Comparison of ENCODE assay signal across 17 cellular contexts in genomic region chr16:20260215-20261009, GRCh38.
DNase-seq lines count a peak whose midpoint lies in the region; ATAC-seq, FAIRE-seq and TF ChIP-seq lines count a peak whose summit lies in the region.
"Had no signal": no experiment of that assay in that cellular context is flagged by ENCODE, and none has a peak within 500 bp of the region (broad histone marks: within the 10 kb centered on the region; RNA-seq: fewer than 3 reads in every experiment).

No MANE protein-coding gene starts in this region.

- no peak overlapping the region for H2BK5ac ChIP-seq in H9 (ENCODE audit: insufficient read length, low read length)

- DNase-seq in NCI-H82 (lab: John Stamatoyannopoulos, UW) (peak; percentile 61), NCI-H82 treated with DMSO at 0.1 percent for 48 hours (lab: John Stamatoyannopoulos, UW; ENCODE audit: unreplicated experiment) (no peak), H9 (no peak), GM12878 (ENCODE audit: low read depth, low spot score) (no peak), retina (no peak), COLO829 (ENCODE audit: low spot score) (no peak)
- DNase-seq: 8988T; Calu3; CD4-positive, CD25-positive, alpha-beta regulatory T cell; DMS 273 treated with DMSO at 0.1 percent for 48 hours; KG1 had no signal

- H3T11ph ChIP-seq in H9 (ENCODE audit: low read length), result no peak overlapping the region

- H4K20me1 ChIP-seq in H9 (ENCODE audit: control insufficient read depth, insufficient read depth, insufficient read length) (no peaks in the 10 kb centered on the region), GM12878 (ENCODE audit: control insufficient read depth, insufficient read depth) (no peaks in the 10 kb centered on the region)
- H4K20me1 ChIP-seq: BLaER1 had no signal

- TF ChIP-seq CTCF in H9 (conservative IDR thresholded peaks at IDR 0.05), result peak; percentile 37; the same call in 2 of the 3 replicates
- TF ChIP-seq CTCF in GM12878 (IDR thresholded peaks at IDR 0.05 in 2 of 3, conservative IDR thresholded peaks at IDR 0.05 in 1 of 3; ENCODE audit: control insufficient read depth in 2 of 3, extremely low read depth in 1 of 3, insufficient read depth in 1 of 3, low read depth in 3 of 3, low read length in 3 of 3), result no peak

- no peak overlapping the region for H2AFZ ChIP-seq in H9 (ENCODE audit: low read length)
- no peak overlapping the region for H2AFZ ChIP-seq in GM12878 (ENCODE audit: control insufficient read depth, low read depth, low read length)

- WGBS in H9 (ENCODE audit: extremely low coverage, insufficient read length, low lambda C conversion rate), result no CpG with 5 or more reads among the region's 11 CpGs
- 56% methylated on average over 11 of the region's 11 CpGs for WGBS in GM12878 (ENCODE audit: insufficient coverage, insufficient replicate concordance, low lambda C conversion rate, missing lambda C conversion rate)

- no peak for TF ChIP-seq EP300 in GM12878 (IDR thresholded peaks at IDR 0.05; ENCODE audit: borderline replicate concordance in 1 of 2, control insufficient read depth in 1 of 2, low read depth in 2 of 2, low read length in 2 of 2)

- no peak overlapping the region for H4K91ac ChIP-seq in H9 (ENCODE audit: insufficient read length, low read depth, low read length)

- H3K4me3 ChIP-seq in GM12878, result no peak overlapping the region
- H3K4me3 ChIP-seq: BLaER1 had no signal

- no peaks in the 10 kb centered on the region for H3K23me2 ChIP-seq in H9 (ENCODE audit: insufficient read length, low read depth, low read length, poor library complexity, severe bottlenecking)

- no peak for FAIRE-seq in GM12878 (lab: Jason Lieb, UNC)
- FAIRE-seq: GM12891, GM19239, H54 had no signal

- ATAC-seq in GM12878, result peak; percentile 88
- no peak for ATAC-seq in GM18505 (IDR thresholded peaks at IDR 0.05; ENCODE audit: unreplicated experiment)

- CTCF ChIA-PET in GM12878 (lab: Yijun Ruan, JAX), result no interaction called here

- no peaks in the 10 kb centered on the region for H3K27me3 ChIP-seq in H9 (ENCODE audit: insufficient read depth, low read length)
- H3K27me3 ChIP-seq in GM12878 (replicated peaks in 1 of 2; ENCODE audit: control insufficient read depth in 2 of 2, insufficient read depth in 2 of 2, low read length in 1 of 2), result no peaks in the 10 kb centered on the region
- H3K27me3 ChIP-seq: BLaER1 had no signal

- H3K36me3 ChIP-seq in GM12878 (ENCODE audit: control insufficient read depth in 2 of 2, insufficient read depth in 2 of 2, low read length in 1 of 2), result no peaks in the 10 kb centered on the region
- H3K36me3 ChIP-seq: BLaER1 had no signal

- H3K9me3 ChIP-seq in H9 (ENCODE audit: control insufficient read depth, low read depth, low read length) (no peaks in the 10 kb centered on the region), GM12878 (replicated peaks; ENCODE audit: control insufficient read depth, insufficient read depth, low read length) (no peaks in the 10 kb centered on the region; the same call in 2 of the 3 replicates)

- peaks cover 29 to 37% of the 10 kb centered on the region in 2 experiments for H3K4me1 Mint-ChIP-seq in H9
- H3K4me1 Mint-ChIP-seq: CD4-positive, CD25-positive, alpha-beta regulatory T cell; IgD-negative memory B cell had no signal

- peaks cover 3 to 6% (median 5%) of the 10 kb centered on the region in 3 experiments; a peak in 6 of 7 replicates for H3K36me3 Mint-ChIP-seq in H9 (ENCODE audit: insufficient read depth in 1 of 3, low read depth in 3 of 3)
- H3K36me3 Mint-ChIP-seq: CD4-positive, CD25-positive, alpha-beta regulatory T cell; IgD-negative memory B cell had no signal

- SMC1A ChIA-PET in GM12878 (lab: Charles Lee; ENCODE audit: uncharacterized antibody, unreplicated experiment), result no interaction called here

- H3K18ac ChIP-seq in H9 (ENCODE audit: insufficient read length, low read depth, low read length), result no peak overlapping the region

- H3K79me2 ChIP-seq in H9 (ENCODE audit: insufficient read depth, low read length) (no peaks in the 10 kb centered on the region), GM12878 (ENCODE audit: control insufficient read depth, insufficient read depth, low read length) (no peaks in the 10 kb centered on the region)

- TF ChIP-seq RAD21 in GM12878 (IDR thresholded peaks at IDR 0.05; ENCODE audit: insufficient read depth, low read depth, low read length), result no peak

- H3K27ac Mint-ChIP-seq in H9, result no peak overlapping the region
- H3K27ac Mint-ChIP-seq: CD4-positive, CD25-positive, alpha-beta regulatory T cell; IgD-negative memory B cell had no signal

- H2BK120ac ChIP-seq in H9 (ENCODE audit: low read depth, low read length, poor library complexity, severe bottlenecking), result no peak overlapping the region

- POLR2A ChIA-PET in GM12878 (lab: Charles Lee), result no interaction called here

- H3K23ac ChIP-seq in H9 (ENCODE audit: insufficient read length, low read depth, low read length), result no peak overlapping the region

- H3K9me3 Mint-ChIP-seq in H9, result peaks cover 7 to 9% of the 10 kb centered on the region in 2 experiments

- no peak overlapping the region for H3K4ac ChIP-seq in H9 (ENCODE audit: low read depth, low read length)

- TF ChIP-seq POLR2A in GM12878 (IDR thresholded peaks at IDR 0.05; ENCODE audit: low read depth, low read length), result no peak
- TF ChIP-seq POLR2A in GM18505 (IDR thresholded peaks at IDR 0.05; ENCODE audit: borderline replicate concordance, extremely low read depth, insufficient read depth, insufficient read length), result no peak

- no peak overlapping the region for H3K14ac ChIP-seq in H9 (ENCODE audit: insufficient read depth, low read length)

- H4K5ac ChIP-seq in H9 (ENCODE audit: insufficient read length, low read depth, low read length), result no peak overlapping the region

- intact Hi-C loops in GM12878 (cut with micrococcal nuclease; ENCODE audit: unreplicated experiment), result no loop called here

- in situ Hi-C loops in GM12878 (cut with MboI), result no loop called here

- H2BK15ac ChIP-seq in H9 (ENCODE audit: low read depth, low read length), result no peak overlapping the region

- H3K4me1 ChIP-seq in H9 (ENCODE audit: insufficient read depth, low read length), result peaks cover 8% of the 10 kb centered on the region; the same call in 1 of the 2 replicates
- H3K4me1 ChIP-seq in GM12878 (ENCODE audit: control insufficient read depth, insufficient read depth, low read length), result no peaks in the 10 kb centered on the region
- H3K4me1 ChIP-seq: BLaER1 had no signal

- H3K27me3 Mint-ChIP-seq in H9 (ENCODE audit: low read depth), result no peaks in the 10 kb centered on the region; the same call in 1 of the 2 replicates
- H3K27me3 Mint-ChIP-seq: CD4-positive, CD25-positive, alpha-beta regulatory T cell had no signal

- no peaks in the 10 kb centered on the region for H3K79me1 ChIP-seq in H9 (ENCODE audit: insufficient read depth, low read depth, low read length, poor library complexity, severe bottlenecking)

- no peak overlapping the region for H3K56ac ChIP-seq in H9 (ENCODE audit: insufficient read length, low read depth, low read length)

- H2AK5ac ChIP-seq in H9 (ENCODE audit: insufficient read length, low read length), result no peak overlapping the region

- no peak overlapping the region for H2BK20ac ChIP-seq in H9 (ENCODE audit: low read depth, low read length, poor library complexity, severe bottlenecking)

- H3K9ac ChIP-seq in H9 (ENCODE audit: extremely low read depth, insufficient read length, low read length) (no peak overlapping the region), GM12878 (ENCODE audit: control insufficient read depth, insufficient read depth, low read length) (no peak overlapping the region)
- H3K9ac ChIP-seq: BLaER1 had no signal

- no peak overlapping the region for H4K8ac ChIP-seq in H9 (replicated peaks; ENCODE audit: insufficient read length, low read depth, low read length)

- H3K4me2 ChIP-seq in H9 (ENCODE audit: insufficient read depth, insufficient read length, low read length) (no peak overlapping the region), GM12878 (ENCODE audit: control insufficient read depth, insufficient read depth) (no peak overlapping the region)
- H3K4me2 ChIP-seq: BLaER1 had no signal

- RAD21 ChIA-PET in GM12878 (lab: Charles Lee; ENCODE audit: unreplicated experiment), result no interaction called here

- no TSS peak for BruUV-seq in GM12878 (replicated peaks; lab: Mats Ljungman, UMichigan)

- no peak overlapping the region for H2BK12ac ChIP-seq in H9 (ENCODE audit: insufficient read length, low read depth, low read length)

- H3K4me3 Mint-ChIP-seq in H9, result no peak overlapping the region
- H3K4me3 Mint-ChIP-seq: CD4-positive, CD25-positive, alpha-beta regulatory T cell; IgD-negative memory B cell had no signal

- no peak overlapping the region for H3K27ac ChIP-seq in H9 (ENCODE audit: insufficient read length, low read depth, low read length)
- no peak overlapping the region for H3K27ac ChIP-seq in GM12878 (ENCODE audit: control insufficient read depth, insufficient read depth)
- H3K27ac ChIP-seq: BLaER1 had no signal

TF ChIP-seq in GM12878, 131 proteins besides CTCF, POLR2A, EP300 and RAD21 (continues in another document):
- TF ChIP-seq ATF3 (IDR thresholded peaks at IDR 0.05; ENCODE audit: borderline replicate concordance, extremely low read depth, low read depth, low read length), result no peak
